Comparison of ENCODE assay signal across 24 cellular contexts in the genomic region with DNA sequence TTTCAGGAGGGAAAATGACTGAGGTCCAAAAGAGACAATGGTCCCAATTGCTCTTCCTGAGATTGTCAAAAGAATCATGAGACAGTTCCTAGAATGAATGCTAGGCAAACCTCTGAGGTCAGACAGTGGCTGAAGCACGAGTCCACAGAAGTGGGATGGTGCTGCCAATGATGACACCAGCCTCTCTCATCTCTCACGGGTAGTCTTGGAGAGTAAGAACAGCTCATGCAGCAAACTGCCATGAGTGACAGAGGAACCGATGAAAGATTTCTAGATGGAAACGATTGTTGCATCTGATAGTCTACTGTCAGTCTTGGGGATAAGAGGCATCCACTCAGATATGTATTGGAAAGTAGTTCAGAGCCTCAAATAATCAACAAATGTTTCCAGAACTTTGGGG.
"Had no signal": no experiment of that assay in that cellular context is flagged by ENCODE, and none has a peak within 500 bp of the region (broad histone marks: within the 10 kb centered on the region; RNA-seq: fewer than 3 reads in every experiment).

No MANE protein-coding gene starts in this region.

- FAIRE-seq: colon, endothelial cell of umbilical vein, frontal cortex, islet of Langerhans, keratinocyte had no signal

- H3K27me3 ChIP-seq: esophagus squamous epithelium, foreskin keratinocyte, left lung had no signal

- H3K27ac ChIP-seq: coronary artery, dorsolateral prefrontal cortex, esophagus squamous epithelium, foreskin keratinocyte, heart right ventricle, left lung, lower lobe of right lung had no signal

- H3K4me3 ChIP-seq: coronary artery, dorsolateral prefrontal cortex, esophagus squamous epithelium, heart right ventricle, left lung, lower lobe of right lung, mucosa of descending colon had no signal

- H3K4me1 ChIP-seq: esophagus squamous epithelium, foreskin keratinocyte, heart right ventricle, left lung, lower lobe of right lung had no signal

- H3K36me3 ChIP-seq: esophagus squamous epithelium, heart right ventricle, left lung, lower lobe of right lung had no signal

- H3K9me3 ChIP-seq: esophagus squamous epithelium had no signal

- ATAC-seq: foreskin keratinocyte; heart right ventricle; left cardiac atrium; left lung; left ventricle myocardium superior; lower lobe of right lung; mucosa of descending colon; naive thymus-derived CD8-positive, alpha-beta T cell had no signal

- DNase-seq: dermis blood vessel endothelial cell; dorsolateral prefrontal cortex; effector CD4-positive, alpha-beta T cell; effector memory CD4-positive, alpha-beta T cell; esophagus squamous epithelium; foreskin keratinocyte; glutamatergic neuron; head of caudate nucleus; heart right ventricle; hippocampal formation; left cardiac atrium; left lung; left ventricle myocardium superior; lower lobe of right lung; mesenchymal stem cell; mucosa of descending colon; naive B cell; naive thymus-derived CD8-positive, alpha-beta T cell had no signal
